12 cellular contexts compared by ENCODE assay signal in genomic region chr17:17179371-17179827, GRCh38. TPM values are rescaled to one million over a fixed set of nuclear protein-coding genes. Genes with fewer than 3 reads are reported as not detected.
DNase-seq lines count a peak whose midpoint lies in the region; ATAC-seq, FAIRE-seq and TF ChIP-seq lines count a peak whose summit lies in the region.
"Had no signal": no experiment of that assay in that cellular context is flagged by ENCODE, and none has a peak within 500 bp of the region (broad histone marks: within the 10 kb centered on the region; RNA-seq: fewer than 3 reads in every experiment).

No MANE protein-coding gene starts in this region.

- FAIRE-seq in bronchial epithelial cell (lab: Jason Lieb, UNC): no peak

- peak overlapping the region in 1 of 12 donors; percentile 1 for H3K4me3 ChIP-seq in heart left ventricle
- H3K4me3 ChIP-seq in right cardiac atrium (ENCODE audit: low read length): no peak overlapping the region
- H3K4me3 ChIP-seq in bronchial epithelial cell (ENCODE audit: low read depth, low read length): no peak overlapping the region
- no peak overlapping the region for H3K4me3 ChIP-seq in thymus (ENCODE audit: low read length)
- H3K4me3 ChIP-seq in dorsolateral prefrontal cortex: no peak overlapping the region

- TF ChIP-seq POLR2A in heart left ventricle (IDR thresholded peaks at IDR 0.05): no peak

- H3K4me1 ChIP-seq in heart left ventricle: peaks cover 0 to 57% (median 21%) of the 10 kb centered on the region in 12 donors
- no peaks in the 10 kb centered on the region for H3K4me1 ChIP-seq in right cardiac atrium (ENCODE audit: control insufficient read depth, insufficient read depth, low read length)
- H3K4me1 ChIP-seq in thymus (ENCODE audit: control insufficient read depth, insufficient read depth, low read length): peaks cover 16% of the 10 kb centered on the region

- H3K27ac ChIP-seq in heart left ventricle: peak overlapping the region in 7 of 12 donors; percentile 14 to 85 (median 37)
- H3K27ac ChIP-seq in right cardiac atrium (ENCODE audit: low read length): no peak overlapping the region
- peak overlapping the region; percentile 81 for H3K27ac ChIP-seq in thymus (ENCODE audit: low read depth)
- peak overlapping the region in 14 of 59 donors; percentile 1 to 83 (median 41) for H3K27ac ChIP-seq in dorsolateral prefrontal cortex

- DNase-seq in heart left ventricle (no peak), right cardiac atrium (no peak), bronchial epithelial cell (ENCODE audit: low read depth) (peak; percentile 52), HCEC 1CT (no peak), dorsolateral prefrontal cortex (no peak)
- DNase-seq: erythroblast, NCI-H1694 treated with DMSO at 0.1 percent for 48 hours, SHP77, trophoblast cell had no signal

- intact Hi-C loops in heart left ventricle (cut with DNase I) (no loop called here), right cardiac atrium (cut with DNase I) (no loop called here), dorsolateral prefrontal cortex (cut with DNase I) (no loop called here)

- H3K9me3 ChIP-seq in heart left ventricle: no peaks in the 10 kb centered on the region
- no peaks in the 10 kb centered on the region for H3K9me3 ChIP-seq in right cardiac atrium (ENCODE audit: control insufficient read depth, low read length)
- peaks cover 3% of the 10 kb centered on the region for H3K9me3 ChIP-seq in thymus (ENCODE audit: control insufficient read depth)

- H3K36me3 ChIP-seq in heart left ventricle: peaks cover 3 to 100% (median 96%) of the 10 kb centered on the region in 9 donors
- peaks cover 54% of the 10 kb centered on the region for H3K36me3 ChIP-seq in bronchial epithelial cell (ENCODE audit: control insufficient read depth, insufficient read depth, low read length)
- H3K36me3 ChIP-seq in thymus (ENCODE audit: control insufficient read depth, insufficient read depth): peaks cover 66% of the 10 kb centered on the region

- no peak for ATAC-seq in heart left ventricle
- ATAC-seq in right cardiac atrium: no peak
- ATAC-seq in HG03342 (IDR thresholded peaks at IDR 0.05; ENCODE audit: unreplicated experiment): peak; percentile 51
- ATAC-seq in HG03039 (IDR thresholded peaks at IDR 0.05; ENCODE audit: unreplicated experiment): no peak

- no peak for TF ChIP-seq CTCF in heart left ventricle (IDR thresholded peaks at IDR 0.05)
- no peak for TF ChIP-seq CTCF in bronchial epithelial cell (IDR thresholded peaks at IDR 0.05; ENCODE audit: insufficient read depth, low read length, severe bottlenecking)
- no peak for TF ChIP-seq CTCF in dorsolateral prefrontal cortex (IDR thresholded peaks at IDR 0.05 in 54 of 56, conservative IDR thresholded peaks at IDR 0.05 in 2 of 56; ENCODE audit: low read depth in 1 of 56, partially characterized antibody in 56 of 56)

- H3K27me3 ChIP-seq in heart left ventricle (no peaks in the 10 kb centered on the region), right cardiac atrium (ENCODE audit: control insufficient read depth, insufficient read depth) (no peaks in the 10 kb centered on the region), bronchial epithelial cell (ENCODE audit: control insufficient read depth, insufficient read depth, low read length) (no peaks in the 10 kb centered on the region), thymus (ENCODE audit: control insufficient read depth, insufficient read depth) (no peaks in the 10 kb centered on the region), dorsolateral prefrontal cortex (no peaks in the 10 kb centered on the region)

- WGBS in heart left ventricle, 4 donors: 89 to 96% (median 92%) methylated on average over 2 of the region's 2 CpGs
- WGBS in right cardiac atrium: 83% methylated on average over 2 of the region's 2 CpGs
- WGBS in thymus: 81% methylated on average over 2 of the region's 2 CpGs

RNA-seq across cellular contexts. Expression of gene PLD6, which starts 26.7 kb away (rescaled TPM):
- total RNA-seq in heart left ventricle (10 to 100 TPM in 3 of 9 donors, 1 to 10 TPM in 6; 5.1 to 11.8 (median 7.1) TPM), right cardiac atrium (1 to 10 TPM; 3.8 to 5.4 (median 4.0) TPM), bronchial epithelial cell (3.7 and 4.0 TPM in 2 replicates), dorsolateral prefrontal cortex (10 to 100 TPM in 57 of 120 experiments, 1 to 10 TPM in 63; 5.7 to 19.4 (median 9.9) TPM)
- polyA plus RNA-seq in heart left ventricle (1 to 10 TPM; 3.8 to 4.7 TPM), right cardiac atrium (2.9 TPM), thymus (3.8 TPM)

RNA-seq across cellular contexts. Expression of gene FLCN, which starts 57.6 kb away (rescaled TPM):
- total RNA-seq in heart left ventricle: 100 to 1,000 TPM in 1 of 9 donors, 10 to 100 TPM in 8; 26.5 to 120 (median 32.6) TPM
- polyA plus RNA-seq in heart left ventricle: 10 to 100 TPM; 21.1 to 44.3 TPM
- total RNA-seq in right cardiac atrium: 10 to 100 TPM; 22.9 to 55.7 (median 30.7) TPM
- 30.7 TPM for polyA plus RNA-seq in right cardiac atrium
- 51.1 and 56.5 TPM in 2 replicates for total RNA-seq in bronchial epithelial cell
- 14.4 TPM for polyA plus RNA-seq in thymus
- 100 to 1,000 TPM in 109 of 120 experiments, 10 to 100 TPM in 11; 77.5 to 263 (median 146) TPM for total RNA-seq in dorsolateral prefrontal cortex
